ENCODE assay signal across 9 cellular contexts in genomic region chr1:171252482-171252881, GRCh38. TPM values are rescaled to one million over a fixed set of nuclear protein-coding genes. Genes with fewer than 3 reads are reported as not detected.
DNase-seq lines count a peak whose midpoint lies in the region; ATAC-seq and TF ChIP-seq lines count a peak whose summit lies in the region.
"Had no signal": no experiment of that assay in that cellular context is flagged by ENCODE, and none has a peak within 500 bp of the region (broad histone marks: within the 10 kb centered on the region; RNA-seq: fewer than 3 reads in every experiment).

No MANE protein-coding gene starts in this region.

- TF ChIP-seq CTCF in coronary artery (IDR thresholded peaks at IDR 0.05), result no peak

- CTCF ChIA-PET in activated CD8-positive, alpha-beta memory T cell treated with anti-CD3 and anti-CD28 coated beads, Interleukin-2, amount 10 ng/mL, durations not matched to agents 7 days and 5 days (lab: Charles Lee), result interaction anchor here (3.5 kb wide), 1 partner anchor 61 kb away, joined by 18 read pairs; the partner anchor contains the start of gene FMO4

- ATAC-seq in activated CD8-positive, alpha-beta memory T cell treated with anti-CD3 and anti-CD28 coated beads, Interleukin-2, amount 10 ng/mL, durations not matched to agents 7 days and 5 days, result peak; percentile 66
- peak; percentile 92 for ATAC-seq in HG02642 (IDR thresholded peaks at IDR 0.05; ENCODE audit: poor library complexity, unreplicated experiment)
- peak; percentile 86 to 93 for ATAC-seq in stimulated activated naive B cell treated with anti-CD40 and anti-IgM and Interleukin-4, amounts not matched to agents 10 μg/mL and 1 μg/mL and 100 μg/mL, for 72 hours (replicated peaks)

- peak; percentile 60 for DNase-seq in activated CD8-positive, alpha-beta memory T cell treated with anti-CD3 and anti-CD28 coated beads, Interleukin-2, amount 10 ng/mL, durations not matched to agents 7 days and 5 days
- no peak for DNase-seq in activated CD8-positive, alpha-beta memory T cell treated with anti-CD3 and anti-CD28 coated beads, Interleukin-2, amount 50 U/mL, for 4 hours
- DNase-seq in NCI-H2107 (lab: John Stamatoyannopoulos, UW), result peak; percentile 43
- peak; percentile 45 for DNase-seq in stimulated activated naive B cell treated with anti-CD40 and anti-IgM and Interleukin-4, amounts not matched to agents 10 μg/mL and 1 μg/mL and 100 μg/mL, for 72 hours
- no peak for DNase-seq in GOT3 (lab: John Stamatoyannopoulos, UW)
- no peak for DNase-seq in cortex of kidney (lab: John Stamatoyannopoulos, UW)
- DNase-seq in coronary artery (ENCODE audit: low spot score), result no peak

- peak overlapping the region; percentile 29 for H3K27ac Mint-ChIP-seq in activated CD8-positive, alpha-beta memory T cell treated with anti-CD3 and anti-CD28 coated beads, Interleukin-2, amount 10 ng/mL, durations not matched to agents 7 days and 5 days
- peak overlapping the region; percentile 70 for H3K27ac Mint-ChIP-seq in stimulated activated naive B cell treated with anti-CD40 and anti-IgM and Interleukin-4, amounts not matched to agents 10 μg/mL and 1 μg/mL and 100 μg/mL, for 72 hours

- H3K4me3 ChIP-seq in coronary artery, result no peak overlapping the region

- H3K4me3 Mint-ChIP-seq in activated CD8-positive, alpha-beta memory T cell treated with anti-CD3 and anti-CD28 coated beads, Interleukin-2, amount 10 ng/mL, durations not matched to agents 7 days and 5 days, result peak overlapping the region; percentile 34
- peak overlapping the region; percentile 63 to 72 for H3K4me3 Mint-ChIP-seq in stimulated activated naive B cell treated with anti-CD40 and anti-IgM and Interleukin-4, amounts not matched to agents 10 μg/mL and 1 μg/mL and 100 μg/mL, for 72 hours

- peaks cover 48% of the 10 kb centered on the region for H3K27me3 Mint-ChIP-seq in activated CD8-positive, alpha-beta memory T cell treated with anti-CD3 and anti-CD28 coated beads, Interleukin-2, amount 10 ng/mL, durations not matched to agents 7 days and 5 days
- H3K27me3 Mint-ChIP-seq in stimulated activated naive B cell treated with anti-CD40 and anti-IgM and Interleukin-4, amounts not matched to agents 10 μg/mL and 1 μg/mL and 100 μg/mL, for 72 hours, result peaks cover 0 to 4% of the 10 kb centered on the region in 2 donors

- no peaks in the 10 kb centered on the region for H3K9me3 Mint-ChIP-seq in activated CD8-positive, alpha-beta memory T cell treated with anti-CD3 and anti-CD28 coated beads, Interleukin-2, amount 10 ng/mL, durations not matched to agents 7 days and 5 days (ENCODE audit: low read depth)
- H3K9me3 Mint-ChIP-seq in stimulated activated naive B cell treated with anti-CD40 and anti-IgM and Interleukin-4, amounts not matched to agents 10 μg/mL and 1 μg/mL and 100 μg/mL, for 72 hours, result no peaks in the 10 kb centered on the region

- H3K27ac ChIP-seq in coronary artery, result no peak overlapping the region

- H3K4me1 Mint-ChIP-seq in activated CD8-positive, alpha-beta memory T cell treated with anti-CD3 and anti-CD28 coated beads, Interleukin-2, amount 10 ng/mL, durations not matched to agents 7 days and 5 days, result peaks cover 17% of the 10 kb centered on the region
- peaks cover 8 to 22% of the 10 kb centered on the region in 2 donors for H3K4me1 Mint-ChIP-seq in stimulated activated naive B cell treated with anti-CD40 and anti-IgM and Interleukin-4, amounts not matched to agents 10 μg/mL and 1 μg/mL and 100 μg/mL, for 72 hours

- H3K36me3 Mint-ChIP-seq in activated CD8-positive, alpha-beta memory T cell treated with anti-CD3 and anti-CD28 coated beads, Interleukin-2, amount 10 ng/mL, durations not matched to agents 7 days and 5 days, result no peaks in the 10 kb centered on the region
- H3K36me3 Mint-ChIP-seq in stimulated activated naive B cell treated with anti-CD40 and anti-IgM and Interleukin-4, amounts not matched to agents 10 μg/mL and 1 μg/mL and 100 μg/mL, for 72 hours, result no peaks in the 10 kb centered on the region

RNA-seq across cellular contexts. Expression of gene FMO1, which starts 4.2 kb away (rescaled TPM):
- not detected for total RNA-seq in activated CD8-positive, alpha-beta memory T cell treated with anti-CD3 and anti-CD28 coated beads, Interleukin-2, amount 10 ng/mL, durations not matched to agents 7 days and 5 days
- total RNA-seq: M059J had no signal

Comparison
In these comparisons a context has a peak if more than half of its experiments do, and no peak if none do; other contexts are left out.
1. DNase-seq: peak in activated CD8-positive, alpha-beta memory T cell treated with anti-CD3 and anti-CD28 coated beads, Interleukin-2, amount 10 ng/mL, durations not matched to agents 7 days and 5 days (single experiment), NCI-H2107 (single experiment) and stimulated activated naive B cell treated with anti-CD40 and anti-IgM and Interleukin-4, amounts not matched to agents 10 μg/mL and 1 μg/mL and 100 μg/mL, for 72 hours (single experiment); none in activated CD8-positive, alpha-beta memory T cell treated with anti-CD3 and anti-CD28 coated beads, Interleukin-2, amount 50 U/mL, for 4 hours (single experiment), GOT3 (single experiment), cortex of kidney (single experiment) and coronary artery (single experiment).
2. Peak in every context shown above with its lines, with median percentiles within 50 percentile points of each other: ATAC-seq.